In genomic region chr18:6650063-6650462, GRCh38 we compare ENCODE assay signal across 15 cellular contexts.
"Had no signal": no experiment of that assay in that cellular context is flagged by ENCODE, and none has a peak within 500 bp of the region (broad histone marks: within the 10 kb centered on the region; RNA-seq: fewer than 3 reads in every experiment).

No MANE protein-coding gene starts in this region.

- H3K4me1 ChIP-seq: ascending aorta, prostate gland, transverse colon had no signal

- H3K27ac ChIP-seq: ascending aorta, epithelial cell of prostate, gastrocnemius medialis, prostate gland, skin epidermis, transverse colon had no signal

- DNase-seq: activated CD4-positive, alpha-beta T cell treated with anti-CD3 and anti-CD28 coated beads, Interleukin-2, amount 50 U/mL, for 48 hours; activated naive CD4-positive, alpha-beta T cell treated with anti-CD3 and anti-CD28 coated beads, Interleukin-2, amount 10 ng/mL, durations not matched to agents 7 days and 5 days; gastrocnemius medialis; hippocampal formation; mesendoderm; nephron progenitor cell; right cardiac atrium; stimulated activated CD4-positive, alpha-beta T cell treated with anti-CD3 and anti-CD28 coated beads, Interleukin-4, amount 100 ng/mL, for 24 hours; stimulated activated naive CD4-positive, alpha-beta T cell; substantia nigra; transverse colon had no signal

- H3K36me3 ChIP-seq: ascending aorta, gastrocnemius medialis, prostate gland, transverse colon had no signal

- H3K9me3 ChIP-seq: ascending aorta, gastrocnemius medialis, prostate gland, transverse colon had no signal

- ATAC-seq: right cardiac atrium had no signal

- H3K4me3 ChIP-seq: ascending aorta, gastrocnemius medialis, prostate gland, skin epidermis, transverse colon had no signal

- H3K27me3 ChIP-seq: ascending aorta, gastrocnemius medialis, transverse colon had no signal
